ENCODE assay signal across 15 cellular contexts in genomic region chr11:95459268-95460040, GRCh38.
DNase-seq lines count a peak whose midpoint lies in the region; ATAC-seq and TF ChIP-seq lines count a peak whose summit lies in the region.
"Had no signal": no experiment of that assay in that cellular context is flagged by ENCODE, and none has a peak within 500 bp of the region (broad histone marks: within the 10 kb centered on the region; RNA-seq: fewer than 3 reads in every experiment).

No MANE protein-coding gene starts in this region.

- DNase-seq in Right ventricle myocardium inferior (ENCODE audit: missing footprints) (no peak), cardiac septum (ENCODE audit: low spot score) (no peak), epithelial cell of esophagus (ENCODE audit: low read depth) (peak; percentile 87), medulla oblongata (ENCODE audit: extremely low spot score) (peak; percentile 27), immature natural killer cell (no peak), head of caudate nucleus (no peak)
- no peak for DNase-seq in activated CD8-positive, alpha-beta memory T cell treated with anti-CD3 and anti-CD28 coated beads, Interleukin-2, amount 50 U/mL, for 48 hours
- DNase-seq in activated T-cell treated with anti-CD3 and anti-CD28 coated beads, Interleukin-2, amount 50 U/mL, for 24 hours, result no peak
- DNase-seq: ACHN; amniotic stem cell; effector memory CD4-positive, alpha-beta T cell; NCI-H2081 treated with DMSO at 0.1 percent for 48 hours; Peyer's patch; sigmoid colon; thyroid gland had no signal

- H3K4me3 ChIP-seq in epithelial cell of esophagus (ENCODE audit: low read length), result no peak overlapping the region
- H3K4me3 ChIP-seq: Peyer's patch, sigmoid colon, thyroid gland had no signal

- H3K27ac Mint-ChIP-seq in immature natural killer cell, result no peak overlapping the region
- H3K27ac Mint-ChIP-seq in activated T-cell treated with anti-CD3 and anti-CD28 coated beads, Interleukin-2, amount 50 U/mL, for 24 hours, result no peak overlapping the region

- no peaks in the 10 kb centered on the region for H3K4me1 Mint-ChIP-seq in immature natural killer cell
- H3K4me1 Mint-ChIP-seq in activated T-cell treated with anti-CD3 and anti-CD28 coated beads, Interleukin-2, amount 50 U/mL, for 24 hours (ENCODE audit: low read depth), result no peaks in the 10 kb centered on the region

- intact Hi-C loops in Right ventricle myocardium inferior (cut with DNase I), result no loop called here
- intact Hi-C loops in cardiac septum (cut with DNase I), result no loop called here
- intact Hi-C loops in head of caudate nucleus (cut with DNase I), result no loop called here

- ATAC-seq in Right ventricle myocardium inferior, result peak; percentile 74

- H3K27me3 Mint-ChIP-seq in immature natural killer cell (ENCODE audit: low read depth in 3 of 3), result peaks cover 0 to 4% (median 0%) of the 10 kb centered on the region in 3 donors
- H3K27me3 Mint-ChIP-seq in activated T-cell treated with anti-CD3 and anti-CD28 coated beads, Interleukin-2, amount 50 U/mL, for 24 hours, result no peaks in the 10 kb centered on the region

- no peaks in the 10 kb centered on the region for H3K9me3 Mint-ChIP-seq in immature natural killer cell
- H3K9me3 Mint-ChIP-seq in activated T-cell treated with anti-CD3 and anti-CD28 coated beads, Interleukin-2, amount 50 U/mL, for 24 hours, result no peaks in the 10 kb centered on the region

- H3K36me3 Mint-ChIP-seq in immature natural killer cell, result no peaks in the 10 kb centered on the region
- H3K36me3 Mint-ChIP-seq in activated T-cell treated with anti-CD3 and anti-CD28 coated beads, Interleukin-2, amount 50 U/mL, for 24 hours (ENCODE audit: low read depth), result no peaks in the 10 kb centered on the region

- H3K4me3 Mint-ChIP-seq in immature natural killer cell, result no peak overlapping the region
- H3K4me3 Mint-ChIP-seq in activated T-cell treated with anti-CD3 and anti-CD28 coated beads, Interleukin-2, amount 50 U/mL, for 24 hours, result no peak overlapping the region

- no peak for TF ChIP-seq CTCF in epithelial cell of esophagus (IDR thresholded peaks at IDR 0.05; ENCODE audit: insufficient read depth, low read depth, low read length, missing control alignments)

Comparison
In these comparisons a context has a peak if more than half of its experiments do, and no peak if none do; other contexts are left out.
1. DNase-seq: peak in epithelial cell of esophagus (single experiment) and medulla oblongata (single experiment); none in Right ventricle myocardium inferior (single experiment), cardiac septum (single experiment), immature natural killer cell (0 of 3), activated CD8-positive, alpha-beta memory T cell treated with anti-CD3 and anti-CD28 coated beads, Interleukin-2, amount 50 U/mL, for 48 hours (single experiment), activated T-cell treated with anti-CD3 and anti-CD28 coated beads, Interleukin-2, amount 50 U/mL, for 24 hours (single experiment) and head of caudate nucleus (0 of 42).